8 cellular contexts compared by ENCODE assay signal in genomic region chr7:88357794-88358533, GRCh38. TPM values are rescaled to one million over a fixed set of nuclear protein-coding genes. Genes with fewer than 3 reads are reported as not detected.
DNase-seq lines count a peak whose midpoint lies in the region; ATAC-seq and TF ChIP-seq lines count a peak whose summit lies in the region.

No MANE protein-coding gene starts in this region.

- peak; percentile 67 for ATAC-seq in GM21526 (IDR thresholded peaks at IDR 0.05; ENCODE audit: low FRiP score, unreplicated experiment)

- no peak overlapping the region for H3K4me3 ChIP-seq in cardiac fibroblast (replicated peaks in 1 of 2; ENCODE audit: low read depth in 2 of 2, low read length in 2 of 2)

- peak; percentile 69 for DNase-seq in DMS53 treated with DMSO at 0.1 percent for 48 hours (lab: John Stamatoyannopoulos, UW; ENCODE audit: unreplicated experiment)
- peak; percentile 43 for DNase-seq in LHCN-M2 (ENCODE audit: low read depth)
- DNase-seq in cardiac fibroblast (ENCODE audit: low read depth in 2 of 2), result peak; percentile 23 to 31
- DNase-seq in pons (ENCODE audit: low spot score), result peak; percentile 41
- DNase-seq in NCI-H1436 (lab: John Stamatoyannopoulos, UW), result no peak
- DNase-seq in middle frontal gyrus (ENCODE audit: extremely low spot score, low spot score), result no peak
- no peak for DNase-seq in activated CD4-positive, CD25-positive, alpha-beta regulatory T cell treated with anti-CD3 and anti-CD28 coated beads, Interleukin-2, amount 50 U/mL, for 72 hours

- TF ChIP-seq CTCF in cardiac fibroblast (IDR thresholded peaks at IDR 0.05; ENCODE audit: low read depth, low read length), result peak; percentile 52

RNA-seq across cellular contexts. Expression of gene STEAP4, which starts 51.3 kb away (rescaled TPM):
- total RNA-seq in LHCN-M2 (2014; rRNA removed), result 0.11 and 0.13 TPM in 2 replicates
- 0.05 TPM for polyA plus RNA-seq in LHCN-M2 (2012)

Comparison
In these comparisons a context has a peak if more than half of its experiments do, and no peak if none do; other contexts are left out.
1. DNase-seq: peak in DMS53 treated with DMSO at 0.1 percent for 48 hours (single experiment), LHCN-M2 (single experiment), cardiac fibroblast (2 of 2) and pons (single experiment); none in NCI-H1436 (single experiment), middle frontal gyrus (single experiment) and activated CD4-positive, CD25-positive, alpha-beta regulatory T cell treated with anti-CD3 and anti-CD28 coated beads, Interleukin-2, amount 50 U/mL, for 72 hours (single experiment).